Comparison of ENCODE assay signal across 29 cellular contexts in genomic region chr1:182245040-182245439, GRCh38.
DNase-seq lines count a peak whose midpoint lies in the region; ATAC-seq, FAIRE-seq and TF ChIP-seq lines count a peak whose summit lies in the region.
"Had no signal": no experiment of that assay in that cellular context is flagged by ENCODE, and none has a peak within 500 bp of the region (broad histone marks: within the 10 kb centered on the region; RNA-seq: fewer than 3 reads in every experiment).

No MANE protein-coding gene starts in this region.

- no peaks in the 10 kb centered on the region for H3K9me3 ChIP-seq in K562 (replicated peaks; ENCODE audit: control insufficient read depth, insufficient read depth, low read depth, low read length)
- H3K9me3 ChIP-seq: A549; BE2C; BLaER1; BLaER1 treated with 17β-estradiol and CSF1 and Interleukin-3, amounts not matched to agents 10 nM and 100 nM; Caco-2 had no signal

- intact Hi-C loops in K562 (cut with micrococcal nuclease), result no loop called here

- no peak overlapping the region for H3K4me2 ChIP-seq in K562 (ENCODE audit: insufficient read depth, low read length)
- H3K4me2 ChIP-seq: A549, BLaER1 had no signal

- 0 out of 2 replicates have a peak, but pooled peaks have one; percentile 12 for TF ChIP-seq EP300 in K562 (IDR thresholded peaks at IDR 0.05; ENCODE audit: low read length)

- no peaks in the 10 kb centered on the region for H3K27me3 ChIP-seq in K562 (ENCODE audit: control insufficient read depth in 2 of 2, insufficient read depth in 2 of 2, low read length in 2 of 2)
- H3K27me3 ChIP-seq: BLaER1; BLaER1 treated with 17β-estradiol and CSF1 and Interleukin-3, amounts not matched to agents 10 nM and 100 nM had no signal

- CTCF ChIA-PET in K562 (lab: Yijun Ruan, JAX; ENCODE audit: low intra/inter-chr PET ratio), result no interaction called here

- 23% methylated on average over 4 of the region's 4 CpGs for WGBS in K562 (ENCODE audit: insufficient coverage, low coverage, missing lambda C conversion rate)

- peaks cover 0 to 10% of the 10 kb centered on the region in 2 experiments; a peak in 3 of 5 replicates for H3K4me1 ChIP-seq in K562 (replicated peaks in 1 of 2; ENCODE audit: control insufficient read depth in 2 of 2, insufficient read depth in 2 of 2, low read length in 2 of 2)
- H3K4me1 ChIP-seq: A549, BE2C, BLaER1 had no signal

- H3K9ac ChIP-seq in K562 (ENCODE audit: insufficient read depth in 1 of 2, low read depth in 2 of 2, low read length in 2 of 2), result no peak overlapping the region
- H3K9ac ChIP-seq: BLaER1; BLaER1 treated with 17β-estradiol and CSF1 and Interleukin-3, amounts not matched to agents 10 nM and 100 nM had no signal

- no peak overlapping the region for H3K4me3 ChIP-seq in K562
- H3K4me3 ChIP-seq: A549; BLaER1; BLaER1 treated with 17β-estradiol and CSF1 and Interleukin-3, amounts not matched to agents 10 nM and 100 nM had no signal

- H3K79me2 ChIP-seq in K562 (ENCODE audit: control insufficient read depth, insufficient read depth, low read length), result no peaks in the 10 kb centered on the region

- BruUV-seq in K562 (replicated peaks; lab: Mats Ljungman, UMichigan), result no TSS peak

- H4K20me1 ChIP-seq in K562 (replicated peaks; ENCODE audit: control insufficient read depth, insufficient read depth, low read length), result no peaks in the 10 kb centered on the region
- H4K20me1 ChIP-seq: BLaER1; BLaER1 treated with 17β-estradiol and CSF1 and Interleukin-3, amounts not matched to agents 10 nM and 100 nM had no signal

- no peak overlapping the region for H3K27ac ChIP-seq in K562 (ENCODE audit: extremely low read depth, low read depth, low read length)
- H3K27ac ChIP-seq: 22Rv1; A549; BLaER1; BLaER1 treated with 17β-estradiol and CSF1 and Interleukin-3, amounts not matched to agents 10 nM and 100 nM; C4-2B had no signal

- no peak for TF ChIP-seq POLR2A in K562 (conservative IDR thresholded peaks at IDR 0.05)

- H3K36me3 ChIP-seq in K562 (ENCODE audit: control insufficient read depth, insufficient read depth, low read length), result no peaks in the 10 kb centered on the region
- H3K36me3 ChIP-seq: BE2C; BLaER1; BLaER1 treated with 17β-estradiol and CSF1 and Interleukin-3, amounts not matched to agents 10 nM and 100 nM had no signal

- POLR2A ChIA-PET in K562 (lab: Yijun Ruan, JAX), result interaction anchor here (0.7 to 1.4 kb wide), 2 partner anchors 10 to 153 kb away, joined by 3 read pairs; no protein-coding TSS in a partner anchor

- DNase-seq in K562 (ENCODE audit: extremely low read depth in 1 of 4, low spot score in 3 of 4) (peak in 1 of 4 experiments; percentile 52), SW 1271 (lab: John Stamatoyannopoulos, UW) (no peak)
- DNase-seq: 8988T; ACHN; AML-193; BE2C; C1 segment of cervical spinal cord; Calu3; CD4-positive, alpha-beta memory T cell; CD4-positive, alpha-beta T cell; CD4-positive, CD25-positive, alpha-beta regulatory T cell; CD8-positive, alpha-beta memory T cell; CD8-positive, alpha-beta T cell; COR-L47; DMS 273 treated with DMSO at 0.1 percent for 48 hours; DMS153; DMS53; DMS79; DMS79 treated with DMSO at 0.1 percent for 48 hours; DND-41; EL had no signal

- no peak for FAIRE-seq in K562 (lab: Jason Lieb, UNC)
- FAIRE-seq: A204.1, A549, D721Med had no signal

- ATAC-seq in K562, result peak; percentile 22; the same call in 1 of the 3 replicates
- ATAC-seq: A549; CD8-positive, alpha-beta T cell had no signal

- H2AFZ ChIP-seq in K562 (ENCODE audit: low read depth, low read length), result no peak overlapping the region

- no peak for TF ChIP-seq CTCF in K562 (IDR thresholded peaks at IDR 0.05 in 2 of 3, conservative IDR thresholded peaks at IDR 0.05 in 1 of 3; ENCODE audit: insufficient read depth in 2 of 3, low read depth in 1 of 3, low read length in 3 of 3)

- no peak for TF ChIP-seq RAD21 in K562 (CRISPR knock-in tag; conservative IDR thresholded peaks at IDR 0.05 in 1 of 2, IDR thresholded peaks at IDR 0.05 in 1 of 2)

- in situ Hi-C loops in K562 (cut with MboI), result no loop called here

- H3K9me1 ChIP-seq in K562 (ENCODE audit: control insufficient read depth, insufficient read depth, low read length), result no peaks in the 10 kb centered on the region

TF ChIP-seq in K562, 482 proteins besides CTCF, POLR2A, EP300 and RAD21 (continues in another document):
- TF ChIP-seq CBFA2T3 (IDR thresholded peaks at IDR 0.05) (peak; percentile 79), ZSCAN29 (IDR thresholded peaks at IDR 0.05) (no peak), NCOR1 (IDR thresholded peaks at IDR 0.05) (0 out of 2 replicates have a peak, but pooled peaks have one; percentile 27), BRCA1 (IDR thresholded peaks at IDR 0.05) (no peak), BRCA1 (CRISPR knock-in tag; IDR thresholded peaks at IDR 0.05) (no peak), GTF2E2 (tag; IDR thresholded peaks at IDR 0.05) (no peak), ZNF384 (IDR thresholded peaks at IDR 0.05; ENCODE audit: low read depth, low read length) (0 out of 2 replicates have a peak, but pooled peaks have one; percentile 54), ZNF592 (IDR thresholded peaks at IDR 0.05) (no peak), NCOA2 (IDR thresholded peaks at IDR 0.05; ENCODE audit: partially characterized antibody in 2 of 2) (no peak), BRD9 (IDR thresholded peaks at IDR 0.05; ENCODE audit: low read depth, partially characterized antibody) (no peak), GABPB2 (CRISPR knock-in tag; conservative IDR thresholded peaks at IDR 0.05) (no peak)
- TF ChIP-seq, protein P1, sequence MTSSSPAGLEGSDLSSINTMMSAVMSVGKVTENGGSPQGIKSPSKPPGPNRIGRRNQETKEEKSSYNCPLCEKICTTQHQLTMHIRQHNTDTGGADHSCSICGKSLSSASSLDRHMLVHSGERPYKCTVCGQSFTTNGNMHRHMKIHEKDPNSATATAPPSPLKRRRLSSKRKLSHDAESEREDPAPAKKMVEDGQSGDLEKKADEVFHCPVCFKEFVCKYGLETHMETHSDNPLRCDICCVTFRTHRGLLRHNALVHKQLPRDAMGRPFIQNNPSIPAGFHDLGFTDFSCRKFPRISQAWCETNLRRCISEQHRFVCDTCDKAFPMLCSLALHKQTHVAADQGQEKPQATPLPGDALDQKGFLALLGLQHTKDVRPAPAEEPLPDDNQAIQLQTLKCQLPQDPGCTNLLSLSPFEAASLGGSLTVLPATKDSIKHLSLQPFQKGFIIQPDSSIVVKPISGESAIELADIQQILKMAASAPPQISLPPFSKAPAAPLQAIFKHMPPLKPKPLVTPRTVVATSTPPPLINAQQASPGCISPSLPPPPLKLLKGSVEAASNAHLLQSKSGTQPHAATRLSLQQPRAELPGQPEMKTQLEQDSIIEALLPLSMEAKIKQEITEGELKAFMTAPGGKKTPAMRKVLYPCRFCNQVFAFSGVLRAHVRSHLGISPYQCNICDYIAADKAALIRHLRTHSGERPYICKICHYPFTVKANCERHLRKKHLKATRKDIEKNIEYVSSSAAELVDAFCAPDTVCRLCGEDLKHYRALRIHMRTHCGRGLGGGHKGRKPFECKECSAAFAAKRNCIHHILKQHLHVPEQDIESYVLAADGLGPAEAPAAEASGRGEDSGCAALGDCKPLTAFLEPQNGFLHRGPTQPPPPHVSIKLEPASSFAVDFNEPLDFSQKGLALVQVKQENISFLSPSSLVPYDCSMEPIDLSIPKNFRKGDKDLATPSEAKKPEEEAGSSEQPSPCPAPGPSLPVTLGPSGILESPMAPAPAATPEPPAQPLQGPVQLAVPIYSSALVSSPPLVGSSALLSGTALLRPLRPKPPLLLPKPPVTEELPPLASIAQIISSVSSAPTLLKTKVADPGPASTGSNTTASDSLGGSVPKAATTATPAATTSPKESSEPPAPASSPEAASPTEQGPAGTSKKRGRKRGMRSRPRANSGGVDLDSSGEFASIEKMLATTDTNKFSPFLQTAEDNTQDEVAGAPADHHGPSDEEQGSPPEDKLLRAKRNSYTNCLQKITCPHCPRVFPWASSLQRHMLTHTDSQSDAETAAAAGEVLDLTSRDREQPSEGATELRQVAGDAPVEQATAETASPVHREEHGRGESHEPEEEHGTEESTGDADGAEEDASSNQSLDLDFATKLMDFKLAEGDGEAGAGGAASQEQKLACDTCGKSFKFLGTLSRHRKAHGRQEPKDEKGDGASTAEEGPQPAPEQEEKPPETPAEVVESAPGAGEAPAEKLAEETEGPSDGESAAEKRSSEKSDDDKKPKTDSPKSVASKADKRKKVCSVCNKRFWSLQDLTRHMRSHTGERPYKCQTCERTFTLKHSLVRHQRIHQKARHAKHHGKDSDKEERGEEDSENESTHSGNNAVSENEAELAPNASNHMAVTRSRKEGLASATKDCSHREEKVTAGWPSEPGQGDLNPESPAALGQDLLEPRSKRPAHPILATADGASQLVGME (CRISPR knock-in tag; IDR thresholded peaks at IDR 0.05), result no peak
